In genomic region chr1:6360517-6360916, GRCh38 we compare ENCODE assay signal across 10 cellular contexts. TPM values are rescaled to one million over a fixed set of nuclear protein-coding genes. Genes with fewer than 3 reads are reported as not detected.
DNase-seq lines count a peak whose midpoint lies in the region; ATAC-seq, FAIRE-seq and TF ChIP-seq lines count a peak whose summit lies in the region.
"Had no signal": no experiment of that assay in that cellular context is flagged by ENCODE, and none has a peak within 500 bp of the region (broad histone marks: within the 10 kb centered on the region; RNA-seq: fewer than 3 reads in every experiment).

No MANE protein-coding gene starts in this region.

- no peak overlapping the region for H2AFZ ChIP-seq in KMS-11 (ENCODE audit: low read depth)

- WGBS in endodermal cell (ENCODE audit: insufficient coverage in 1 of 2, insufficient read length in 1 of 2), 2 experiments: 91 to 94% methylated on average over 5 to 8 of the region's 8 CpGs
- WGBS in pancreas, 2 donors: 49 to 57% methylated on average over 8 of the region's 8 CpGs

- no peak for FAIRE-seq in pancreas (lab: Jason Lieb, UNC)

- peak overlapping the region; percentile 68 for H3K27ac Mint-ChIP-seq in endodermal cell

- H3K4me3 Mint-ChIP-seq in endodermal cell: no peak overlapping the region

- H4K20me1 ChIP-seq in BLaER1 treated with 17β-estradiol and CSF1 and Interleukin-3, amounts not matched to agents 10 nM and 100 nM: peaks cover 0 to 91% (median 9%) of the 10 kb centered on the region in 11 experiments; a peak in 10 of 22 replicates
- H4K20me1 ChIP-seq in KMS-11 (ENCODE audit: insufficient read depth): peaks cover 7% of the 10 kb centered on the region; the same call in 1 of the 2 replicates

- peaks cover 18% of the 10 kb centered on the region for H3K9me3 Mint-ChIP-seq in endodermal cell

- no peak overlapping the region for H3K4me3 ChIP-seq in BLaER1 treated with 17β-estradiol and CSF1 and Interleukin-3, amounts not matched to agents 10 nM and 100 nM
- H3K4me3 ChIP-seq in KMS-11 (IDR thresholded peaks at IDR 0.05; ENCODE audit: insufficient read depth, low read depth, low read length): no peak overlapping the region
- no peak overlapping the region for H3K4me3 ChIP-seq in endodermal cell (ENCODE audit: low read length)
- no peak overlapping the region for H3K4me3 ChIP-seq in pancreas
- H3K4me3 ChIP-seq: cardiac muscle cell had no signal

- H3K4me1 Mint-ChIP-seq in endodermal cell: peaks cover 22% of the 10 kb centered on the region

- H3K27me3 ChIP-seq in BLaER1 treated with 17β-estradiol and CSF1 and Interleukin-3, amounts not matched to agents 10 nM and 100 nM: no peaks in the 10 kb centered on the region
- no peaks in the 10 kb centered on the region for H3K27me3 ChIP-seq in KMS-11 (ENCODE audit: insufficient read depth, low read depth)
- H3K27me3 ChIP-seq in endodermal cell (ENCODE audit: control insufficient read depth, insufficient read depth, low read length, poor library complexity, severe bottlenecking): no peaks in the 10 kb centered on the region
- H3K27me3 ChIP-seq in pancreas: no peaks in the 10 kb centered on the region
- H3K27me3 ChIP-seq: cardiac muscle cell had no signal

- H3K27me3 Mint-ChIP-seq in endodermal cell (ENCODE audit: insufficient read depth): no peaks in the 10 kb centered on the region

- peak overlapping the region; percentile 89 to 99 (median 96) for H3K4me2 ChIP-seq in BLaER1 treated with 17β-estradiol and CSF1 and Interleukin-3, amounts not matched to agents 10 nM and 100 nM
- peak overlapping the region; percentile 2; the same call in 1 of the 2 replicates for H3K4me2 ChIP-seq in KMS-11

- ATAC-seq in pancreas (no peak), GM21381 (IDR thresholded peaks at IDR 0.05; ENCODE audit: unreplicated experiment) (no peak)

- TF ChIP-seq CTCF in KMS-11 (conservative IDR thresholded peaks at IDR 0.05; ENCODE audit: low read depth, low read length) (no peak), endodermal cell (conservative IDR thresholded peaks at IDR 0.05) (no peak), pancreas (IDR thresholded peaks at IDR 0.05) (no peak)

- DNase-seq in endodermal cell (no peak), pancreas (no peak), cerebellum (ENCODE audit: low spot score) (no peak), medulla oblongata (ENCODE audit: extremely low spot score) (no peak), OCI-M2 (lab: John Stamatoyannopoulos, UW; ENCODE audit: unreplicated experiment) (no peak)

- H3K27ac ChIP-seq in BLaER1 treated with 17β-estradiol and CSF1 and Interleukin-3, amounts not matched to agents 10 nM and 100 nM: peak overlapping the region in 10 of 11 experiments; percentile 80 to 89 (median 86); a peak in 19 of 22 replicates
- H3K27ac ChIP-seq in KMS-11 (no peak overlapping the region), endodermal cell (ENCODE audit: low read depth, low read length) (no peak overlapping the region), pancreas (peak overlapping the region; percentile 68 to 87 (median 78))

- peaks cover 15% of the 10 kb centered on the region for H3K36me3 Mint-ChIP-seq in endodermal cell (ENCODE audit: low read depth)

- peak overlapping the region; percentile 67 to 82 (median 77); a peak in 18 of 22 replicates for H3K9ac ChIP-seq in BLaER1 treated with 17β-estradiol and CSF1 and Interleukin-3, amounts not matched to agents 10 nM and 100 nM
- H3K9ac ChIP-seq in KMS-11 (no peak overlapping the region), endodermal cell (ENCODE audit: extremely low read depth, low read length, poor library complexity, severe bottlenecking) (no peak overlapping the region)

- no peaks in the 10 kb centered on the region for H3K9me3 ChIP-seq in BLaER1 treated with 17β-estradiol and CSF1 and Interleukin-3, amounts not matched to agents 10 nM and 100 nM (replicated peaks in 1 of 11)
- H3K9me3 ChIP-seq in endodermal cell (ENCODE audit: control insufficient read depth, low read length) (peaks cover 8% of the 10 kb centered on the region), pancreas (no peaks in the 10 kb centered on the region)

- peaks cover 40 to 61% (median 54%) of the 10 kb centered on the region in 10 experiments for H3K4me1 ChIP-seq in BLaER1 treated with 17β-estradiol and CSF1 and Interleukin-3, amounts not matched to agents 10 nM and 100 nM
- H3K4me1 ChIP-seq in KMS-11 (ENCODE audit: low read depth, poor library complexity, severe bottlenecking) (peaks cover 38% of the 10 kb centered on the region), endodermal cell (ENCODE audit: control insufficient read depth, insufficient read depth, low read length) (peaks cover 24% of the 10 kb centered on the region), pancreas (peaks cover 8 to 26% (median 21%) of the 10 kb centered on the region in 3 donors)

- H3K79me2 ChIP-seq in KMS-11 (ENCODE audit: insufficient read depth, low read depth): peaks cover 3% of the 10 kb centered on the region; the same call in 1 of the 2 replicates

- no peaks in the 10 kb centered on the region for H3K36me3 ChIP-seq in BLaER1 treated with 17β-estradiol and CSF1 and Interleukin-3, amounts not matched to agents 10 nM and 100 nM
- H3K36me3 ChIP-seq in KMS-11 (ENCODE audit: insufficient read depth): no peaks in the 10 kb centered on the region
- peaks cover 3% of the 10 kb centered on the region for H3K36me3 ChIP-seq in endodermal cell (ENCODE audit: control insufficient read depth, insufficient read depth, low read length)
- H3K36me3 ChIP-seq in pancreas: no peaks in the 10 kb centered on the region
- H3K36me3 ChIP-seq: cardiac muscle cell had no signal

- intact Hi-C loops in pancreas (cut with DNase I): no loop called here

RNA-seq across cellular contexts. Expression of gene ACOT7, which starts 33.0 kb away (rescaled TPM):
- total RNA-seq in endodermal cell (10 to 100 TPM; 51.3 to 70.7 TPM), pancreas (1 to 10 TPM; 3.1 to 7.6 (median 5.2) TPM), cerebellum (23.2 TPM)
- 87.9 TPM for polyA plus RNA-seq in endodermal cell (2013, experiment 1 of 2)
- 87.7 TPM for polyA plus RNA-seq in endodermal cell (2013, experiment 2 of 2)
- 1 to 10 TPM; 3.8 to 7.0 TPM for polyA plus RNA-seq in pancreas

RNA-seq across cellular contexts. Expression of gene HES2, which starts 59.2 kb away (rescaled TPM):
- total RNA-seq in endodermal cell: not detected
- 0.46 TPM for polyA plus RNA-seq in endodermal cell (2013, experiment 1 of 2)
- polyA plus RNA-seq in endodermal cell (2013, experiment 2 of 2): 0.04 TPM
- under 1 TPM in 3 of 6 donors, not detected in 3; 0.03 to 0.31 (median 0.09) TPM for total RNA-seq in pancreas
- polyA plus RNA-seq in pancreas: not detected
- total RNA-seq in cerebellum: 0.18 TPM
- total RNA-seq: cardiac muscle cell, temporal lobe had no signal
- polyA plus RNA-seq: cardiac muscle cell had no signal

Comparison
In these comparisons a context has a peak if more than half of its experiments do, and no peak if none do; other contexts are left out.
1. H3K27ac ChIP-seq: peak in BLaER1 treated with 17β-estradiol and CSF1 and Interleukin-3, amounts not matched to agents 10 nM and 100 nM (10 of 11) and pancreas (4 of 4); none in KMS-11 (single experiment) and endodermal cell (single experiment).
2. H3K9ac ChIP-seq: peak in BLaER1 treated with 17β-estradiol and CSF1 and Interleukin-3, amounts not matched to agents 10 nM and 100 nM (11 of 11); none in KMS-11 (single experiment) and endodermal cell (single experiment).